ENCODE assay signal across 10 cellular contexts in the genomic region with DNA sequence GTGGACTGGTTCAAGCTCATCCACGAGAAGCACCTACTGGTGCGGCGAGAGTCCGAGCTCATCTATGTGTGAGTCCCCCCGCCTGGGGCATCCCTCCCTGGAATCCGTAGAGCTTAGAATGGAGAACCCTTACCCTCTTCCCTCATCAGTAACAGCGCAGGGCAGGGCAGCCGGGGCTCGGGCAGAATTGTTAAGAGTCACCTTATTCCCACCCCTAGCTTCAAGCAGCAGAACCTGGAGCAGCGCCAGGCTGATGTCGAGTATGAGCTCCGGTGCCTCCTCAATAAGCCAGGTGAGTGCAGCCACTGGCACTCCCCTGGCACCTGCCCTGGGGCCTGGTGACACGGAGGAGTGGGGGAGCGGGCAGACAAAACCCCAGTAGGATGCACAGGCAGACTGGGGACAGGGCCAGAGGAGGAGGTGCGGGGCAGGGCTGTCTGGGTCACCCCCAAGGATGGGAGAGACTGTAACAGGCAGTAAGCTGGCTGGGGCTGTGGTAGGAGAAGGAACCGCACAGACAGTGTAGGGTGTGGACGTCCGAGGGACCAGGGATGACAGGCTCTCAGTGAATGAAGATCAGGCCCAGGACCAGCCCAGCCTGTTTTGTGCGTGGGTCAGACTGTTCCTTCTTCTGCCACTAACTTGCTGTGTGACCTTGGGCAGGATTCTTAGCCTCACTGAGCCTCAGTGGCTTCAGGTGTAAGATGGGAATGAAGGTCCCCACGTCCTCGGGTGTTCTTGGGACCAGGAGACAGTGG. TPM values are rescaled to one million over a fixed set of nuclear protein-coding genes. Genes with fewer than 3 reads are reported as not detected.
DNase-seq lines count a peak whose midpoint lies in the region; ATAC-seq, FAIRE-seq and TF ChIP-seq lines count a peak whose summit lies in the region.
"Had no signal": no experiment of that assay in that cellular context is flagged by ENCODE, and none has a peak within 500 bp of the region (broad histone marks: within the 10 kb centered on the region; RNA-seq: fewer than 3 reads in every experiment).

No MANE protein-coding gene starts in this region.

- TF ChIP-seq POLR2A in breast epithelium (IDR thresholded peaks at IDR 0.05) (no peak), thyroid gland (IDR thresholded peaks at IDR 0.05) (no peak)

- H3K27ac ChIP-seq in breast epithelium (peak overlapping the region; percentile 78 to 83), lung (ENCODE audit: low read depth in 1 of 2, low read length in 1 of 2) (peak overlapping the region; percentile 46 to 83), thyroid gland (peak overlapping the region; percentile 10 to 65 (median 56)), small intestine (ENCODE audit: low read depth in 1 of 2, low read length in 1 of 2) (peak overlapping the region in 1 of 2 donors; percentile 88)

- no peaks in the 10 kb centered on the region for H3K27me3 ChIP-seq in breast epithelium
- no peaks in the 10 kb centered on the region for H3K27me3 ChIP-seq in lung (ENCODE audit: control insufficient read depth, insufficient read depth)
- H3K27me3 ChIP-seq in thyroid gland: no peaks in the 10 kb centered on the region
- no peaks in the 10 kb centered on the region for H3K27me3 ChIP-seq in small intestine (ENCODE audit: control insufficient read depth in 2 of 2, insufficient read depth in 2 of 2, low read length in 2 of 2)

- no peak for FAIRE-seq in small intestine (lab: Jason Lieb, UNC)

- H3K36me3 ChIP-seq in breast epithelium (no peaks in the 10 kb centered on the region), lung (ENCODE audit: control insufficient read depth in 2 of 2, insufficient read depth in 2 of 2, low read length in 2 of 2) (peaks cover 0 to 36% of the 10 kb centered on the region in 2 donors), thyroid gland (peaks cover 18 to 20% of the 10 kb centered on the region in 2 donors), small intestine (ENCODE audit: control insufficient read depth in 2 of 2, insufficient read depth in 2 of 2, low read length in 2 of 2) (peaks cover 6 to 11% of the 10 kb centered on the region in 2 donors)

- H3K4me3 ChIP-seq in breast epithelium (no peak overlapping the region), lung (no peak overlapping the region), thyroid gland (replicated peaks in 1 of 3) (no peak overlapping the region), small intestine (ENCODE audit: low read depth in 1 of 2, low read length in 2 of 2) (no peak overlapping the region)

- no peaks in the 10 kb centered on the region for H3K9me3 ChIP-seq in breast epithelium
- no peaks in the 10 kb centered on the region for H3K9me3 ChIP-seq in lung (ENCODE audit: control insufficient read depth in 2 of 2, insufficient read depth in 1 of 2, low read length in 1 of 2)
- H3K9me3 ChIP-seq in thyroid gland: no peaks in the 10 kb centered on the region
- H3K9me3 ChIP-seq in small intestine (ENCODE audit: control insufficient read depth, low read depth): no peaks in the 10 kb centered on the region

- DNase-seq in NCI-H1105 (lab: John Stamatoyannopoulos, UW) (peak; percentile 31), breast epithelium (ENCODE audit: low spot score in 2 of 2) (no peak), lung (ENCODE audit: low spot score) (peak; percentile 81), thyroid gland (peak; percentile 97), small intestine (no peak), kidney glomerular epithelial cell (lab: John Stamatoyannopoulos, UW) (no peak), NCI-H2081 treated with DMSO at 0.1 percent for 48 hours (lab: John Stamatoyannopoulos, UW) (no peak)
- DNase-seq in NK-92 treated with Interleukin-12 subunit alpha and Interleukin-12 subunit beta, amount 100 ng/mL, for 24 hours (lab: John Stamatoyannopoulos, UW): no peak

- ATAC-seq in lung (ENCODE audit: insufficient read depth, low FRiP score): no peak

- WGBS in lung, 2 donors: 60 to 83% methylated on average over 21 of the region's 21 CpGs
- WGBS in thyroid gland, 2 donors: 64 to 71% methylated on average over 12 to 21 of the region's 21 CpGs
- WGBS in small intestine, 3 donors: 71 to 78% (median 77%) methylated on average over 21 of the region's 21 CpGs

- H3K4me1 ChIP-seq in breast epithelium (peaks cover 8 to 13% of the 10 kb centered on the region in 2 donors), lung (ENCODE audit: control insufficient read depth in 2 of 2, insufficient read depth in 2 of 2, low read length in 2 of 2) (peaks cover 0 to 21% of the 10 kb centered on the region in 2 donors), thyroid gland (peaks cover 17 to 37% of the 10 kb centered on the region in 2 donors), small intestine (ENCODE audit: control insufficient read depth in 2 of 2, insufficient read depth in 1 of 2, low read depth in 1 of 2, low read length in 1 of 2) (no peaks in the 10 kb centered on the region)

- intact Hi-C loops in breast epithelium (cut with DNase I; ENCODE audit: low total_unique reads) (no loop called here), thyroid gland (cut with DNase I) (loop anchor here (10.0 kb wide), 1 partner anchor 118 kb away; no protein-coding TSS in a partner anchor)

- TF ChIP-seq CTCF in breast epithelium (IDR thresholded peaks at IDR 0.05) (no peak), lung (IDR thresholded peaks at IDR 0.05; ENCODE audit: control extremely low read depth, extremely low read depth) (no peak), thyroid gland (IDR thresholded peaks at IDR 0.05) (no peak)

RNA-seq across cellular contexts. Expression of gene C22orf23, which starts 20.4 kb away (rescaled TPM):
- total RNA-seq in breast epithelium (under 1 TPM in 1 of 3 donors, not detected in 2; 0.64 TPM), lung (1 to 10 TPM; 1.1 to 4.2 TPM), thyroid gland (1 to 10 TPM in 1 of 4 donors, under 1 TPM in 3; 0.59 to 1.7 (median 0.73) TPM)
- polyA plus RNA-seq in lung (1 to 10 TPM; 1.4 to 1.6 TPM), small intestine (under 1 TPM in 1 of 3 donors, not detected in 2; 0.24 TPM)
- total RNA-seq: activated T-helper 1 cell treated with anti-CD3 and anti-CD28 coated beads, Interleukin-12 subunit alpha, Interleukin-12 subunit beta, Interleukin-2, Interleukin-4 antibody, amounts not matched to agents 30 ng/mL and 10 ng/mL and 1 ng/mL, durations not matched to agents 14 hours and 24 hours and 36 hours had no signal
- polyA plus RNA-seq: IgD-negative memory B cell had no signal

RNA-seq across cellular contexts. Expression of gene POLR2F, which starts 20.5 kb away (rescaled TPM):
- 10 to 100 TPM; 66.7 to 93.7 (median 82.4) TPM for total RNA-seq in breast epithelium
- total RNA-seq in lung: 10 to 100 TPM; 36.8 to 62.3 TPM
- 100 to 1,000 TPM in 1 of 2 donors, 10 to 100 TPM in 1; 96.9 to 161 TPM for polyA plus RNA-seq in lung
- 10 to 100 TPM; 19.7 to 88.9 (median 55.2) TPM for total RNA-seq in thyroid gland
- polyA plus RNA-seq in small intestine: 100 to 1,000 TPM; 102 to 146 (median 113) TPM

RNA-seq across cellular contexts. Expression of gene MICALL1, which starts 26.9 kb away (rescaled TPM):
- total RNA-seq in breast epithelium: 10 to 100 TPM in 2 of 3 donors, 1 to 10 TPM in 1; 8.6 to 25.6 (median 22.0) TPM
- 10 to 100 TPM; 15.4 to 29.1 TPM for total RNA-seq in lung
- polyA plus RNA-seq in lung: 10 to 100 TPM; 12.9 to 19.6 TPM
- total RNA-seq in thyroid gland: 10 to 100 TPM; 22.2 to 48.3 (median 30.8) TPM
- 10 to 100 TPM in 2 of 3 donors, 1 to 10 TPM in 1; 8.4 to 16.4 (median 10.3) TPM for polyA plus RNA-seq in small intestine

RNA-seq across cellular contexts. Expression of gene SOX10, which starts 51.4 kb away (rescaled TPM):
- total RNA-seq in breast epithelium: 100 to 1,000 TPM in 1 of 3 donors, 10 to 100 TPM in 1, under 1 TPM in 1; 0.16 to 101 (median 24.9) TPM
- total RNA-seq in lung: under 1 TPM in 1 of 2 donors, not detected in 1; 0.54 TPM
- under 1 TPM in 1 of 2 donors, not detected in 1; 0.10 TPM for polyA plus RNA-seq in lung
- total RNA-seq in thyroid gland: under 1 TPM in 1 of 4 donors, not detected in 3; 0.34 TPM
- 1 to 10 TPM in 1 of 3 donors, under 1 TPM in 1, not detected in 1; 0.27 to 2.8 TPM for polyA plus RNA-seq in small intestine
- total RNA-seq: activated T-helper 1 cell treated with anti-CD3 and anti-CD28 coated beads, Interleukin-12 subunit alpha, Interleukin-12 subunit beta, Interleukin-2, Interleukin-4 antibody, amounts not matched to agents 30 ng/mL and 10 ng/mL and 1 ng/mL, durations not matched to agents 14 hours and 24 hours and 36 hours had no signal
- polyA plus RNA-seq: IgD-negative memory B cell had no signal

Comparison
In these comparisons a context has a peak if more than half of its experiments do, and no peak if none do; other contexts are left out.
1. DNase-seq: peak in NCI-H1105 (single experiment), lung (single experiment) and thyroid gland (2 of 2); none in breast epithelium (0 of 2), NK-92 treated with Interleukin-12 subunit alpha and Interleukin-12 subunit beta, amount 100 ng/mL, for 24 hours (single experiment), small intestine (single experiment), kidney glomerular epithelial cell (single experiment) and NCI-H2081 treated with DMSO at 0.1 percent for 48 hours (single experiment).